In the genomic region with DNA sequence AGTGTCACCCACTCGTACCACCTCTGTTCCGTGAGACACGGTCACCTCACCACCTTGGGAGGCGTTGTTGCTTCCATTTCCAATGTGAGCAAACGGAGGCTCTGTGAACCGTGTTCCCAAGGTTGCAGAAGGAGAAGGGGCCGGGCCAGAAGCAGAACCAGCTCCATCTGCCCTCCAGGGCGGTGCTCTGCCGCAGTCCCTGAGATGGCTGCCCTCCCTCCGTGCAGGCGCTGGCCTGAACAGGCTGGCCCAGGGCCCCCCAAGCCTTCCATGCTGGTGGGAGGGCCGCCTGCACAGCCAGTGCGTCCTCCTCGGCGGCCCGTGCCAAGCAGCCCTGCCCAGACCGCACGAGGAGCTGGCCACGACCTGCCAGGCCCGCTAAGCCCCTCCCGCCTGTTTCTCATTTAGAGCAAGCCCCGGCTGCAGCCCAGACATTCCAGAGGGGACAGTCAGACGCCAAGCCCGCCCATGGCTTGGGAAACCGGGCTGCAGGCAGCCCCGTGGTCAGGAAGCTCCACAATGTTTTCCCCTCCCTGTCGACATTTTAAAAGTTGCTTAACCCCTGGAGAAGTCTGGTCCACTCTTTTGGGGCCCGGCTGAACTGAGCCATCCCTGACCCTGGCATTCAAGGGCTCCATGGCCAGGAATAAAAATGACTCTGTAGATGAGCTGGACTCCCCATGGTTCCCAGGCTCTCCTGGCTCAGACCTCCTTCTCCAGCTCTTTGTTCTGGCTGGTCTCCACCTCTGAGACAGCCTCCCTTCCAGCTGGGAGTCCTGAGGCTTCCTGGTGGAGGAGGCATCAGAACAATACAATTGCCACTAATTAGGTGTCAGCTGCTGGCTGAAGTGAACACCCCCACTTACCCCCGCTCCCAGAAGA, we compare ENCODE assay signal across 8 cellular contexts.
A peak's percentile ranks its signal among the peaks of the same experiment; 100 is the strongest.
DNase-seq lines count a peak whose midpoint lies in the region; ATAC-seq, FAIRE-seq and TF ChIP-seq lines count a peak whose summit lies in the region.

No MANE protein-coding gene starts in this region.

- FAIRE-seq in RCC 7860 (lab: Jason Lieb, UNC), result no peak

- H3K4me3 ChIP-seq in BLaER1 treated with 17β-estradiol and CSF1 and Interleukin-3, amounts not matched to agents 10 nM and 100 nM, result peak overlapping the region; percentile 4 to 56 (median 44); a peak in 17 of 20 replicates

- peak overlapping the region in 10 of 11 experiments; percentile 44 to 84 (median 69); a peak in 19 of 22 replicates for H3K27ac ChIP-seq in BLaER1 treated with 17β-estradiol and CSF1 and Interleukin-3, amounts not matched to agents 10 nM and 100 nM
- peak overlapping the region; percentile 60 for H3K27ac ChIP-seq in foreskin keratinocyte

- peaks cover 15 to 32% (median 25%) of the 10 kb centered on the region in 11 experiments; a peak in 20 of 22 replicates for H3K9me3 ChIP-seq in BLaER1 treated with 17β-estradiol and CSF1 and Interleukin-3, amounts not matched to agents 10 nM and 100 nM (replicated peaks in 1 of 11)

- ATAC-seq in foreskin keratinocyte (peak; percentile 96), HG03196 (IDR thresholded peaks at IDR 0.05; ENCODE audit: unreplicated experiment) (no peak), GM18520 (IDR thresholded peaks at IDR 0.05; ENCODE audit: unreplicated experiment) (no peak), GM18498 (IDR thresholded peaks at IDR 0.05; ENCODE audit: unreplicated experiment) (no peak)

- DNase-seq in RCC 7860 (ENCODE audit: low spot score), result peak; percentile 55
- DNase-seq in foreskin keratinocyte, result peak; percentile 89
- peak; percentile 63 for DNase-seq in non-pigmented ciliary epithelial cell (ENCODE audit: low read depth)
- DNase-seq in DMS79 (lab: John Stamatoyannopoulos, UW), result no peak

- H4K20me1 ChIP-seq in BLaER1 treated with 17β-estradiol and CSF1 and Interleukin-3, amounts not matched to agents 10 nM and 100 nM, result no peaks in the 10 kb centered on the region

- peak overlapping the region; percentile 87 to 99 (median 92) for H3K4me2 ChIP-seq in BLaER1 treated with 17β-estradiol and CSF1 and Interleukin-3, amounts not matched to agents 10 nM and 100 nM

- H3K36me3 ChIP-seq in BLaER1 treated with 17β-estradiol and CSF1 and Interleukin-3, amounts not matched to agents 10 nM and 100 nM, result no peaks in the 10 kb centered on the region

- no peaks in the 10 kb centered on the region for H3K27me3 ChIP-seq in BLaER1 treated with 17β-estradiol and CSF1 and Interleukin-3, amounts not matched to agents 10 nM and 100 nM
- H3K27me3 ChIP-seq in foreskin keratinocyte, result no peaks in the 10 kb centered on the region

- no peak for TF ChIP-seq CTCF in foreskin keratinocyte (conservative IDR thresholded peaks at IDR 0.05)

- H3K4me1 ChIP-seq in BLaER1 treated with 17β-estradiol and CSF1 and Interleukin-3, amounts not matched to agents 10 nM and 100 nM, result peaks cover 61 to 63% (median 62%) of the 10 kb centered on the region in 10 experiments
- H3K4me1 ChIP-seq in foreskin keratinocyte, result peaks cover 3% of the 10 kb centered on the region

- peak overlapping the region; percentile 8 to 70 (median 54); a peak in 19 of 22 replicates for H3K9ac ChIP-seq in BLaER1 treated with 17β-estradiol and CSF1 and Interleukin-3, amounts not matched to agents 10 nM and 100 nM
